Comparison of ENCODE assay signal across 8 cellular contexts in the genomic region with DNA sequence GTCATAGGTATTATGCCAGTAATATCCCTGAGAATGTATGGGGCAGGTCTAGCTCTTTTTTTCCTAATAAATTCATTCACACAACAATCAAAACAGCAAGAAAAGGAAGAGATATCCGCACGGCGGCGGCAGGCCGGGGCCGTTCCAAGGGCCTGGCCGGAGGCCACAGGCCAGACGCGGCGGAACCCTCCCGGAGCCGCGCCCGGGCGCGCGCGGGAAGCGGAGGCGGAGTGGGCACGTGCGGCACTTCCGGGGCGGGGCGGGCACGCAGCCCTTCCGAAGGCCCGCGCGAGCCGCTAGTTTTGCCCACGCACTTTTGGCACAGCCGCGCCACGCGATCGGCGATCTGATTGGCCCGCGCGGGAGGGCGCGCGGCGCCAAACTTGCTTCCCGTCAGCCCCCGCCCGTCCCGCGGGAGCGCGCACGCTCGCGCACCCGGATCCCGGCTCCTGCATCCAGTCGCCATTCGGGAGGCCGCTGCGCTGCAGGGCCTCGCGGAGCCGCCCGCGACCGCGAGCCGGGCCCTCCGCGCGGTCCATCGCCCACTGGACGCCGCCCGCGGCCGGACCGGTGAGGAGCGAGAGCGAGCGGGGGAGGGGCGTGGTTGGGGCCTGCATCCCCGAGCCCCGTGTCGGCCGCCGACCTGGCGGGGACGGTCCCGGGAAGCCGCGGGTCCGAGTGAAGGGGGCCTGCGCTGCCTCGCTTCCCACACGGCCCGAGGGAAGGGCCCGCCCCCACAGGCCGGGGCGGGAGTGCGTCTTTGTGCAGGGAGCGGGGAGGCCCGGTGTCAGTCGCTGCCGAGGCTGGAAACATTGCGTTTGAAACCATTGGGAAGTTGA. TPM values are rescaled to one million over a fixed set of nuclear protein-coding genes. Genes with fewer than 3 reads are reported as not detected.
DNase-seq lines count a peak whose midpoint lies in the region; ATAC-seq and TF ChIP-seq lines count a peak whose summit lies in the region.

A gene with protein sequence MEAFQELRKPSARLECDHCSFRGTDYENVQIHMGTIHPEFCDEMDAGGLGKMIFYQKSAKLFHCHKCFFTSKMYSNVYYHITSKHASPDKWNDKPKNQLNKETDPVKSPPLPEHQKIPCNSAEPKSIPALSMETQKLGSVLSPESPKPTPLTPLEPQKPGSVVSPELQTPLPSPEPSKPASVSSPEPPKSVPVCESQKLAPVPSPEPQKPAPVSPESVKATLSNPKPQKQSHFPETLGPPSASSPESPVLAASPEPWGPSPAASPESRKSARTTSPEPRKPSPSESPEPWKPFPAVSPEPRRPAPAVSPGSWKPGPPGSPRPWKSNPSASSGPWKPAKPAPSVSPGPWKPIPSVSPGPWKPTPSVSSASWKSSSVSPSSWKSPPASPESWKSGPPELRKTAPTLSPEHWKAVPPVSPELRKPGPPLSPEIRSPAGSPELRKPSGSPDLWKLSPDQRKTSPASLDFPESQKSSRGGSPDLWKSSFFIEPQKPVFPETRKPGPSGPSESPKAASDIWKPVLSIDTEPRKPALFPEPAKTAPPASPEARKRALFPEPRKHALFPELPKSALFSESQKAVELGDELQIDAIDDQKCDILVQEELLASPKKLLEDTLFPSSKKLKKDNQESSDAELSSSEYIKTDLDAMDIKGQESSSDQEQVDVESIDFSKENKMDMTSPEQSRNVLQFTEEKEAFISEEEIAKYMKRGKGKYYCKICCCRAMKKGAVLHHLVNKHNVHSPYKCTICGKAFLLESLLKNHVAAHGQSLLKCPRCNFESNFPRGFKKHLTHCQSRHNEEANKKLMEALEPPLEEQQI (plus strand): TSS at position 430 of the 839 bp plus-strand sequence. CDS start 9,340 bp downstream, outside the sequence.

- H3K27me3 Mint-ChIP-seq in T-helper 17 cell = no peaks in the 10 kb centered on the region
- no peaks in the 10 kb centered on the region for H3K27me3 Mint-ChIP-seq in progenitor cell of endocrine pancreas

- peaks cover 61% of the 10 kb centered on the region for H3K4me1 ChIP-seq in left ventricle myocardium inferior
- peaks cover 27% of the 10 kb centered on the region for H3K4me1 ChIP-seq in upper lobe of right lung

- H3K27me3 ChIP-seq in left ventricle myocardium inferior (ENCODE audit: low read depth) (no peaks in the 10 kb centered on the region), upper lobe of right lung (no peaks in the 10 kb centered on the region)

- peak within 1 kb of the TSS; percentile 92 for H3K4me3 Mint-ChIP-seq in T-helper 17 cell
- peak within 1 kb of the TSS; percentile 85 for H3K4me3 Mint-ChIP-seq in progenitor cell of endocrine pancreas (ENCODE audit: low read depth)

- peaks cover 30% of the 10 kb centered on the region for H3K4me1 Mint-ChIP-seq in T-helper 17 cell
- H3K4me1 Mint-ChIP-seq in progenitor cell of endocrine pancreas (ENCODE audit: low read depth) = peaks cover 19% of the 10 kb centered on the region

- H3K27ac Mint-ChIP-seq in T-helper 17 cell (peak within 1 kb of the TSS; percentile 94), progenitor cell of endocrine pancreas (peak within 1 kb of the TSS; percentile 96)

- intact Hi-C loops in left ventricle myocardium inferior (cut with micrococcal nuclease) (no loop called here), upper lobe of right lung (cut with DNase I) (no loop called here)

- H3K36me3 ChIP-seq in left ventricle myocardium inferior (no peaks in the 10 kb centered on the region), upper lobe of right lung (no peaks in the 10 kb centered on the region)

- ATAC-seq in GM18499 (IDR thresholded peaks at IDR 0.05; ENCODE audit: insufficient read depth, unreplicated experiment) = peak; percentile 45
- ATAC-seq in HG02885 (IDR thresholded peaks at IDR 0.05; ENCODE audit: poor library complexity, unreplicated experiment) = peak; percentile 87
- peak; percentile 89 for ATAC-seq in T-helper 17 cell
- ATAC-seq in upper lobe of right lung = peak; percentile 98

- H3K36me3 Mint-ChIP-seq in T-helper 17 cell (ENCODE audit: low read depth) (no peaks in the 10 kb centered on the region), progenitor cell of endocrine pancreas (ENCODE audit: insufficient read depth) (peaks cover 4% of the 10 kb centered on the region)

- peak within 1 kb of the TSS; percentile 97 for H3K27ac ChIP-seq in left ventricle myocardium inferior (replicated peaks)
- peak within 1 kb of the TSS; percentile 93 for H3K27ac ChIP-seq in upper lobe of right lung

- peak within 1 kb of the TSS; percentile 93 for H3K4me3 ChIP-seq in left ventricle myocardium inferior
- peak within 1 kb of the TSS; percentile 77 for H3K4me3 ChIP-seq in upper lobe of right lung

- TF ChIP-seq CTCF in left ventricle myocardium inferior (IDR thresholded peaks at IDR 0.05; ENCODE audit: borderline replicate concordance) (no peak), progenitor cell of endocrine pancreas (IDR thresholded peaks at IDR 0.05; ENCODE audit: unreplicated experiment) (no peak), upper lobe of right lung (IDR thresholded peaks at IDR 0.05) (no peak)

- H3K9me3 Mint-ChIP-seq in progenitor cell of endocrine pancreas (ENCODE audit: low read depth) = no peaks in the 10 kb centered on the region

- DNase-seq in NCI-H1694 (lab: John Stamatoyannopoulos, UW) (peak; percentile 90), T-helper 17 cell (peak; percentile 77 to 85 (median 84)), amygdala (lab: John Stamatoyannopoulos, UW) (peak; percentile 71 to 98 (median 90)), left ventricle myocardium inferior (peak; percentile 97), progenitor cell of endocrine pancreas (ENCODE audit: low spot score, unreplicated experiment) (peak; percentile 92), upper lobe of right lung (peak; percentile 99)

- H3K9me3 ChIP-seq in T-helper 17 cell (ENCODE audit: control insufficient read depth, low read length, poor library complexity, severe bottlenecking) = no peaks in the 10 kb centered on the region
- no peaks in the 10 kb centered on the region for H3K9me3 ChIP-seq in left ventricle myocardium inferior (replicated peaks)
- no peaks in the 10 kb centered on the region for H3K9me3 ChIP-seq in upper lobe of right lung

RNA-seq across cellular contexts. Expression of the gene that starts here (rescaled TPM):
- total RNA-seq in T-helper 17 cell = 10 to 100 TPM; 10.2 to 12.1 TPM
- total RNA-seq in left ventricle myocardium inferior = 9.0 TPM
- 37.1 and 39.8 TPM in 2 replicates for total RNA-seq in progenitor cell of endocrine pancreas
- total RNA-seq in upper lobe of right lung = 17.8 TPM

Comparison
In these comparisons a context has a peak if more than half of its experiments do, and no peak if none do; other contexts are left out.
1. Peak in every context shown above with its lines: DNase-seq, ATAC-seq, H3K4me3 ChIP-seq and H3K27ac ChIP-seq.
2. ATAC-seq: peak in every context shown above with its lines; median percentile 98 in upper lobe of right lung; 89 in T-helper 17 cell; 87 in HG02885; 45 in GM18499.